10 cellular contexts compared by ENCODE assay signal in genomic region chrX:120549483-120550452, GRCh38. TPM values are rescaled to one million over a fixed set of nuclear protein-coding genes. Genes with fewer than 3 reads are reported as not detected.
A peak's percentile ranks its signal among the peaks of the same experiment; 100 is the strongest.
DNase-seq lines count a peak whose midpoint lies in the region; ATAC-seq and TF ChIP-seq lines count a peak whose summit lies in the region.
"Had no signal": no experiment of that assay in that cellular context is flagged by ENCODE, and none has a peak within 500 bp of the region (broad histone marks: within the 10 kb centered on the region; RNA-seq: fewer than 3 reads in every experiment).

No MANE protein-coding gene starts in this region.

- no peak overlapping the region for H3K4me3 Mint-ChIP-seq in progenitor cell of endocrine pancreas (ENCODE audit: low read depth)

- H3K9me3 Mint-ChIP-seq in progenitor cell of endocrine pancreas (ENCODE audit: low read depth), result peaks cover 6% of the 10 kb centered on the region

- DNase-seq in GM03348 (ENCODE audit: low spot score) (peak; percentile 64), RPMI7951 (ENCODE audit: low read depth) (peak; percentile 89), choroid plexus epithelial cell (ENCODE audit: low read depth) (peak; percentile 93), progenitor cell of endocrine pancreas (ENCODE audit: low spot score, unreplicated experiment) (no peak), cerebellar cortex (ENCODE audit: low spot score) (no peak), GOT3 (lab: John Stamatoyannopoulos, UW) (no peak), mesenteric fat pad (ENCODE audit: low spot score) (no peak)
- DNase-seq: effector memory CD4-positive, alpha-beta T cell; NK-92 treated with Interleukin-12 subunit alpha and Interleukin-12 subunit beta, amount 100 ng/mL, for 24 hours had no signal

- TF ChIP-seq CTCF in choroid plexus epithelial cell (conservative IDR thresholded peaks at IDR 0.05; ENCODE audit: low read depth, low read length) (no peak), progenitor cell of endocrine pancreas (IDR thresholded peaks at IDR 0.05; ENCODE audit: unreplicated experiment) (no peak)

- peaks cover 4% of the 10 kb centered on the region for H3K36me3 Mint-ChIP-seq in progenitor cell of endocrine pancreas (ENCODE audit: insufficient read depth)

- H3K27me3 Mint-ChIP-seq in progenitor cell of endocrine pancreas, result no peaks in the 10 kb centered on the region

- H3K27ac Mint-ChIP-seq in progenitor cell of endocrine pancreas, result peak overlapping the region; percentile 18

- ATAC-seq in GM18867 (IDR thresholded peaks at IDR 0.05; ENCODE audit: unreplicated experiment), result no peak

- H3K4me3 ChIP-seq in choroid plexus epithelial cell (ENCODE audit: low read depth, low read length), result no peak overlapping the region

- peaks cover 3% of the 10 kb centered on the region for H3K4me1 Mint-ChIP-seq in progenitor cell of endocrine pancreas (ENCODE audit: low read depth)

RNA-seq across cellular contexts. Expression of gene CUL4B, which starts 11.0 kb away (rescaled TPM):
- total RNA-seq in RPMI7951 (2014; rRNA removed; shearing (Covaris generic)), result 29.1 and 39.4 TPM in 2 replicates
- total RNA-seq in progenitor cell of endocrine pancreas (61.3 and 62.7 TPM in 2 replicates), mesenteric fat pad (35.9 TPM)

RNA-seq across cellular contexts. Expression of gene MCTS1, which starts 54.1 kb away (rescaled TPM):
- total RNA-seq in RPMI7951 (2014; rRNA removed; shearing (Covaris generic)), result 93.1 and 97.7 TPM in 2 replicates
- total RNA-seq in progenitor cell of endocrine pancreas (35.0 and 37.3 TPM in 2 replicates), mesenteric fat pad (35.0 TPM)

Comparison
In these comparisons a context has a peak if more than half of its experiments do, and no peak if none do; other contexts are left out.
1. DNase-seq: peak in GM03348 (single experiment), RPMI7951 (single experiment) and choroid plexus epithelial cell (single experiment); none in progenitor cell of endocrine pancreas (single experiment), cerebellar cortex (single experiment), GOT3 (single experiment) and mesenteric fat pad (single experiment).